Comparison of ENCODE assay signal across 8 cellular contexts in the genomic region with DNA sequence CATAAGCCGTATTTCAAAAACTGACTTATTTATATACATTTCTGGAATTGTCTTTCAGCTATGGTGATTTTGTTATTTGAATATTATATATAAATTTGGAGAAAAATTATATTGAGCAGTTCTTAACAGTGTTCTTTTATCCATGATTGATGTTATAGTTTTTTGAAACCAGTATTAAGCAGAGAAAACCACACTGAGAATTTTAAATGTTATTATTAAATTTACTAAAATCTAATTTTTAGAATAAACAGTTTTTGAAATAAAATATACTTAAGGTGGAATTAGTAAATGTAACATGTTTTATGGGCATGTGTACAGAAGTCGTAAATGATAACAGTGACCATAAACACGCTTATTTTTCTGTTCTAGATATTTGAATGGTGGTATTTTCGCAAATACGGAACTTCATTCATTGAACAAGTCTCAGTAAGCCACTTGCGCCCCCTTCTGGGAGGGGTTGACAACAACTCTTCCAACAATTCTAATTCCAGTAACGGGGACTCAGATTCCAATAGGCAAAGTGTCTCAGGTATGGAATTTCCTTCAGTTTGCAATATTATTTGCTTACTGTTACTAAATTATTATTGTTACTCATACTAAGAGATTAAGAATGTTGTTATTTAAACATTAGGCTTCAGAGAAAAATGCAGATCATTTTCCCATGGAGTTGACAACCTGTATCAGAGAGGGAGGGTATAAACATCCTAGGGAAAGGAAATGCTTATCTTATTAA.
DNase-seq lines count a peak whose midpoint lies in the region; ATAC-seq and TF ChIP-seq lines count a peak whose summit lies in the region.

No MANE protein-coding gene starts in this region.

- H3K27ac ChIP-seq in OCI-LY1 (ENCODE audit: low read depth, low read length, poor library complexity, severe bottlenecking) (no peak overlapping the region), fibroblast of lung (ENCODE audit: insufficient read depth, low read length) (no peak overlapping the region)

- no peak overlapping the region for H3K27ac Mint-ChIP-seq in nephron progenitor cell
- H3K27ac Mint-ChIP-seq in stimulated activated naive CD8-positive, alpha-beta T cell treated with anti-CD3 and anti-CD28 coated beads, Interleukin-15, amount 100 ng/mL, for 72 hours: no peak overlapping the region

- no peak overlapping the region for H3K4me3 ChIP-seq in OCI-LY1 (ENCODE audit: low read depth, low read length, poor library complexity, severe bottlenecking)
- H3K4me3 ChIP-seq in fibroblast of lung (replicated peaks in 1 of 4; ENCODE audit: control extremely low read depth in 1 of 4, insufficient read depth in 1 of 4, low read depth in 3 of 4, low read length in 4 of 4): no peak overlapping the region

- H3K27me3 Mint-ChIP-seq in nephron progenitor cell (ENCODE audit: low read depth, poor library complexity): peaks cover 6% of the 10 kb centered on the region
- H3K27me3 Mint-ChIP-seq in stimulated activated naive CD8-positive, alpha-beta T cell treated with anti-CD3 and anti-CD28 coated beads, Interleukin-15, amount 100 ng/mL, for 72 hours: peaks cover 10% of the 10 kb centered on the region

- H3K36me3 Mint-ChIP-seq in nephron progenitor cell (ENCODE audit: low read depth): no peaks in the 10 kb centered on the region

- H3K27me3 ChIP-seq in OCI-LY1 (ENCODE audit: insufficient read depth, low read length) (no peaks in the 10 kb centered on the region), fibroblast of lung (ENCODE audit: control insufficient read depth, insufficient read depth, low read length) (no peaks in the 10 kb centered on the region)

- H3K79me2 ChIP-seq in OCI-LY1 (ENCODE audit: insufficient read depth, low read length) (no peaks in the 10 kb centered on the region), fibroblast of lung (ENCODE audit: control insufficient read depth, insufficient read depth, low read length) (no peaks in the 10 kb centered on the region)

- H3K4me3 Mint-ChIP-seq in nephron progenitor cell: no peak overlapping the region
- no peak overlapping the region for H3K4me3 Mint-ChIP-seq in stimulated activated naive CD8-positive, alpha-beta T cell treated with anti-CD3 and anti-CD28 coated beads, Interleukin-15, amount 100 ng/mL, for 72 hours

- ATAC-seq in stimulated activated naive CD8-positive, alpha-beta T cell treated with anti-CD3 and anti-CD28 coated beads, Interleukin-15, amount 100 ng/mL, for 72 hours: no peak

- H3K9me3 ChIP-seq in OCI-LY1 (ENCODE audit: low read length): no peaks in the 10 kb centered on the region
- no peaks in the 10 kb centered on the region for H3K9me3 ChIP-seq in fibroblast of lung (ENCODE audit: control insufficient read depth, insufficient read depth, low read depth, low read length)

- no peaks in the 10 kb centered on the region for H3K9me2 ChIP-seq in OCI-LY1 (ENCODE audit: low read depth, low read length)

- H3K4me1 ChIP-seq in OCI-LY1 (ENCODE audit: insufficient read depth, low read length, severe bottlenecking): no peaks in the 10 kb centered on the region
- peaks cover 3% of the 10 kb centered on the region for H3K4me1 ChIP-seq in fibroblast of lung (ENCODE audit: control insufficient read depth, extremely low read depth, insufficient read depth, low read length)

- H2AFZ ChIP-seq in OCI-LY1 (ENCODE audit: low read length) (no peak overlapping the region), fibroblast of lung (ENCODE audit: low read length) (no peak overlapping the region)

- H3K9ac ChIP-seq in OCI-LY1 (ENCODE audit: low read length): no peak overlapping the region
- no peak overlapping the region for H3K9ac ChIP-seq in fibroblast of lung (ENCODE audit: insufficient read depth, low read length)

- DNase-seq in DMS53 treated with DMSO at 0.1 percent for 48 hours (lab: John Stamatoyannopoulos, UW; ENCODE audit: unreplicated experiment) (peak; percentile 90), HK-2 (ENCODE audit: unreplicated experiment) (peak; percentile 68), activated T-cell treated with anti-CD3 and anti-CD28 coated beads for 24 hours (ENCODE audit: low read depth) (peak; percentile 63), fibroblast of lung (ENCODE audit: low read depth in 2 of 2) (peak; percentile 61 to 82), nephron progenitor cell (peak; percentile 86), cerebellum (ENCODE audit: low spot score) (no peak)
- DNase-seq in stimulated activated naive CD8-positive, alpha-beta T cell treated with anti-CD3 and anti-CD28 coated beads, Interleukin-15, amount 100 ng/mL, for 72 hours: peak; percentile 56 to 63

- H3K36me3 ChIP-seq in OCI-LY1 (ENCODE audit: insufficient read depth, low read length): no peaks in the 10 kb centered on the region
- no peaks in the 10 kb centered on the region for H3K36me3 ChIP-seq in fibroblast of lung (ENCODE audit: control insufficient read depth, insufficient read depth, low read length)

- no peaks in the 10 kb centered on the region for H4K20me1 ChIP-seq in OCI-LY1 (ENCODE audit: insufficient read depth, low read length)
- no peaks in the 10 kb centered on the region for H4K20me1 ChIP-seq in fibroblast of lung (ENCODE audit: control insufficient read depth, extremely low read depth, insufficient read depth, low read length)

- TF ChIP-seq CTCF in OCI-LY1 (IDR thresholded peaks at IDR 0.05; ENCODE audit: low read length) (peak; percentile 99), fibroblast of lung (conservative IDR thresholded peaks at IDR 0.05 in 1 of 2, IDR thresholded peaks at IDR 0.05 in 1 of 2; ENCODE audit: low read depth in 1 of 2, low read length in 2 of 2) (peak; percentile 86 to 87), nephron progenitor cell (IDR thresholded peaks at IDR 0.05) (peak; percentile 87)

- peaks cover 9% of the 10 kb centered on the region for H3K4me1 Mint-ChIP-seq in nephron progenitor cell
- peaks cover 6% of the 10 kb centered on the region for H3K4me1 Mint-ChIP-seq in stimulated activated naive CD8-positive, alpha-beta T cell treated with anti-CD3 and anti-CD28 coated beads, Interleukin-15, amount 100 ng/mL, for 72 hours

- H3F3A ChIP-seq in OCI-LY1 (ENCODE audit: insufficient read depth, low read length): no peaks in the 10 kb centered on the region

- no peak overlapping the region for H3K4me2 ChIP-seq in OCI-LY1 (ENCODE audit: low read length)
- H3K4me2 ChIP-seq in fibroblast of lung (ENCODE audit: extremely low read depth, insufficient read depth, low read length): no peak overlapping the region

- no peaks in the 10 kb centered on the region for H3K9me3 Mint-ChIP-seq in nephron progenitor cell
- no peaks in the 10 kb centered on the region for H3K9me3 Mint-ChIP-seq in stimulated activated naive CD8-positive, alpha-beta T cell treated with anti-CD3 and anti-CD28 coated beads, Interleukin-15, amount 100 ng/mL, for 72 hours
